In the genomic region with DNA sequence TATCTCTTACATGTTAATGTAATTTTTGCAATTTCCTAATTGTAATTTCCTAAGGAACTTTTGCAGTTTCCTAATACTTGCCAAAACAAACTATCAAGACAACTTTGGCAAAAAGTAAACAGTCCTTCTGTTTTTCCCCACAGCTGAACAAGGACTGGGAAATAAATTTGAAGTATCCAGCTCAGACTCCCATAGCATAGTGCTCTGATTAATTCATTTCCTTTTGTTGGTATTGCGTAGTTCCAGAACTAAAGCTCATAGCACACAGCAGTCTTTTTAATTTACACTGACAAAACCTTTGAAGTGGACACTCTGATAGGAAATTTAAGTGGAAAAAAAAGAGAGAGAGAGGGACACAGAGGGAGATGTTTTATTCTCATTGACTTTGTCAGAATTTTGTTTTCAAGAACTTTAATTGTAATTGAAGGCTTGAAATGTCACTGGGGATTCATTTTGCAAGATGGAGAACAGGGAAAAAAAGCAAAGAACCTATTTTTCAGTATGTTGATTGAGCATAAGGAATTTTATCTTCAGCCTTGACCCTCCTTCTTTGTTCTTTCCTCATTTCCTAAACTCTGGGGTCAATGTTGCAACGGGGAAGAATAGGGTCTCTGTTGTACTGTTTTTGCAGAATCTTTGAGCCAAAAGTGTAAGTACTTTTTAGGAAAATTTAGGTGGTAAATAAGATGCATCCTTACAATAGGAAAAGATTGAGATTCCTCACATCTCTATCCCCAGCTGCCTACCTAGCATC, we compare ENCODE assay signal across 21 cellular contexts.
"Had no signal": no experiment of that assay in that cellular context is flagged by ENCODE, and none has a peak within 500 bp of the region (broad histone marks: within the 10 kb centered on the region; RNA-seq: fewer than 3 reads in every experiment).

No MANE protein-coding gene starts in this region.

- DNase-seq: cortex of kidney; effector memory CD8-positive, alpha-beta T cell; foreskin fibroblast; gastrocnemius medialis; head of caudate nucleus; kidney; mesendoderm; midbrain; naive thymus-derived CD4-positive, alpha-beta T cell; nucleus accumbens; sigmoid colon; stimulated activated CD4-positive, alpha-beta T cell treated with anti-CD3 and anti-CD28 coated beads, Interleukin-2, amount 100 ng/mL, for 24 hours; stimulated activated CD4-positive, alpha-beta T cell treated with anti-CD3 and anti-CD28 coated beads, Interleukin-4, amount 100 ng/mL, for 24 hours; stimulated activated naive CD4-positive, alpha-beta T cell treated with Interleukin-2 at 50 U/mL for 16 hours; stomach; thyroid gland had no signal

- H3K27me3 ChIP-seq: gastrocnemius medialis, right atrium auricular region, sigmoid colon, stomach, thyroid gland had no signal

- ATAC-seq: effector memory CD8-positive, alpha-beta T cell; gastrocnemius medialis; left lobe of liver; naive thymus-derived CD4-positive, alpha-beta T cell; stimulated activated effector memory CD8-positive, alpha-beta T cell treated with anti-CD3 and anti-CD28 coated beads, Interleukin-12 subunit alpha, Interleukin-12 subunit beta, amount 100 ng/mL, for 72 hours had no signal

- H3K4me1 ChIP-seq: gastrocnemius medialis, prostate gland, right atrium auricular region, sigmoid colon, stomach, thyroid gland had no signal

- H3K4me3 ChIP-seq: gastrocnemius medialis, prostate gland, right atrium auricular region, sigmoid colon, stomach, thyroid gland had no signal

- H3K9me3 ChIP-seq: gastrocnemius medialis, prostate gland, right atrium auricular region, sigmoid colon, stomach, thyroid gland had no signal

- H3K27ac ChIP-seq: gastrocnemius medialis, prostate gland, right atrium auricular region, sigmoid colon, stomach, thyroid gland had no signal

- FAIRE-seq: endometrium, kidney had no signal

- H3K36me3 ChIP-seq: gastrocnemius medialis, prostate gland, right atrium auricular region, sigmoid colon, stomach, thyroid gland had no signal
